8 cellular contexts compared by ENCODE assay signal in the genomic region with DNA sequence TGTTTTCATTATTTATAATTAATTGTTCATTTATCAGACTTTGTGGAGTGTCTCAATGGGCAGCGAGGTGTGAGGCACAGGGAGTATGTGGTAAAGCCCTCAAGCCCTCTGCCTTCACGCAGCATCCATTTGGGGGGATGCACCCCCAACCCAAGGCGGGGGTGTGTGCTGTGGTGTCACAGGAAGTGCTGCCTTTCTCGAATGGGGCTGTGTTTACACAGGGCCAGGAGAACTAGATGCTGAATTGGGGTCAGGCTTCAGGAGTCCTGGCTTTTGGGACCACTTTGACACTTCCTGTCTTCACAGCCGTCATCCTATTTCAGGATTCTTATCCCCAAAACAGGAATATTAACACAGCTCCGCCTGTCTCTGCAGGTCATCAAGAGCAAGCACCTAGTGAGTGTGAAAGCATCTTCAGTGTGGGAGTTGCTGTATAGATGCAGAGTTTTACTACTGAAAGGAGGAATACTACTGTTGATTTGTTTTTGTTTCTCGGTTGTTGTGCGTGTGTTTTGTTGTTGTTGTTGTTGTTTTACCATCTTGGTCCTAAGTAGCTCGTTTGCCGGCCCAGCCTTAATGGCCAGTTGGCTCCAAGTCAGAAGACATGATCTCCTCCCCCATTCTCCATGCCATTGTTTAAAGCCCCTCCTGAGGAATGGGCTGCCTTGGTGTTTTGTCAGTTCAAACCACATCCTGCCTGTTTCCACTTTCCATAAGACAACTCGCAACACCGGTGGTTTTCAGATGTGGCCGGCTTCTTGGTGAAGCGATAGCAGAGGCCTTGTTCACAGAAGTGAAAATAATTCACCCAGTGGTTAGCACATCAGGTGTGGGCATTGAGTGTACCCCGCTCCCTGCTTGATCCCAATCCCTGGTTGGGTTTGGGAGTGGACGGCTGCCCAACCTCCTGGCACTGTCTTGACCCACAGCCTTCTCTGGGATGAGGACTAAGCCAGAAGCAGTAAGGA.
A peak's percentile ranks its signal among the peaks of the same experiment; 100 is the strongest.
DNase-seq lines count a peak whose midpoint lies in the region; ATAC-seq and TF ChIP-seq lines count a peak whose summit lies in the region.

No MANE protein-coding gene starts in this region.

- ATAC-seq in GM19438 (IDR thresholded peaks at IDR 0.05; ENCODE audit: low read depth, unreplicated experiment) (peak; percentile 79), HG03432 (IDR thresholded peaks at IDR 0.05; ENCODE audit: unreplicated experiment) (peak; percentile 74)

- peak overlapping the region; percentile 76 to 98 (median 92) for H3K4me2 ChIP-seq in BLaER1 treated with 17β-estradiol and CSF1 and Interleukin-3, amounts not matched to agents 10 nM and 100 nM

- H3K36me3 ChIP-seq in BLaER1 treated with 17β-estradiol and CSF1 and Interleukin-3, amounts not matched to agents 10 nM and 100 nM = no peaks in the 10 kb centered on the region; a peak in 1 of 22 replicates
- H3K36me3 ChIP-seq in tibial artery = no peaks in the 10 kb centered on the region

- DNase-seq in activated T-helper 1 cell treated with Interleukin-2 at 50 U/mL for 16 hours (ENCODE audit: low read depth) (peak; percentile 19), retina (no peak), NCI-H748 treated with DMSO at 0.1 percent for 48 hours (lab: John Stamatoyannopoulos, UW) (no peak), tibial artery (no peak), DMS 273 (lab: John Stamatoyannopoulos, UW; ENCODE audit: unreplicated experiment) (no peak)

- peak overlapping the region in 9 of 11 experiments; percentile 31 to 85 (median 75); a peak in 18 of 22 replicates for H3K9ac ChIP-seq in BLaER1 treated with 17β-estradiol and CSF1 and Interleukin-3, amounts not matched to agents 10 nM and 100 nM

- no peak for TF ChIP-seq CTCF in tibial artery (IDR thresholded peaks at IDR 0.05)

- peak overlapping the region in 8 of 10 experiments; percentile 9 to 53 (median 40); a peak in 13 of 20 replicates for H3K4me3 ChIP-seq in BLaER1 treated with 17β-estradiol and CSF1 and Interleukin-3, amounts not matched to agents 10 nM and 100 nM
- H3K4me3 ChIP-seq in tibial artery = no peak overlapping the region

- H3K27ac ChIP-seq in BLaER1 treated with 17β-estradiol and CSF1 and Interleukin-3, amounts not matched to agents 10 nM and 100 nM = peak overlapping the region in 10 of 11 experiments; percentile 34 to 97 (median 88); a peak in 19 of 22 replicates
- no peak overlapping the region for H3K27ac ChIP-seq in tibial artery

- intact Hi-C loops in tibial artery (cut with DNase I; ENCODE audit: low total_unique reads) = no loop called here

- peaks cover 49 to 80% (median 76%) of the 10 kb centered on the region in 10 experiments for H3K4me1 ChIP-seq in BLaER1 treated with 17β-estradiol and CSF1 and Interleukin-3, amounts not matched to agents 10 nM and 100 nM
- H3K4me1 ChIP-seq in tibial artery = peaks cover 0 to 18% (median 3%) of the 10 kb centered on the region in 4 donors

- peaks cover 0 to 24% (median 0%) of the 10 kb centered on the region in 11 experiments; a peak in 4 of 22 replicates for H3K27me3 ChIP-seq in BLaER1 treated with 17β-estradiol and CSF1 and Interleukin-3, amounts not matched to agents 10 nM and 100 nM
- no peaks in the 10 kb centered on the region for H3K27me3 ChIP-seq in tibial artery

- H4K20me1 ChIP-seq in BLaER1 treated with 17β-estradiol and CSF1 and Interleukin-3, amounts not matched to agents 10 nM and 100 nM = no peaks in the 10 kb centered on the region

- H3K9me3 ChIP-seq in BLaER1 treated with 17β-estradiol and CSF1 and Interleukin-3, amounts not matched to agents 10 nM and 100 nM (replicated peaks in 1 of 11) = peaks cover 0 to 29% (median 24%) of the 10 kb centered on the region in 11 experiments; a peak in 18 of 22 replicates
- no peaks in the 10 kb centered on the region for H3K9me3 ChIP-seq in tibial artery

Comparison
In these comparisons a context has a peak if more than half of its experiments do, and no peak if none do; other contexts are left out.
1. H3K27ac ChIP-seq: peak in BLaER1 treated with 17β-estradiol and CSF1 and Interleukin-3, amounts not matched to agents 10 nM and 100 nM (10 of 11); none in tibial artery (0 of 2).
2. H3K4me3 ChIP-seq: peak in BLaER1 treated with 17β-estradiol and CSF1 and Interleukin-3, amounts not matched to agents 10 nM and 100 nM (8 of 10); none in tibial artery (0 of 2).